ENCODE assay signal across 5 cellular contexts in the genomic region with DNA sequence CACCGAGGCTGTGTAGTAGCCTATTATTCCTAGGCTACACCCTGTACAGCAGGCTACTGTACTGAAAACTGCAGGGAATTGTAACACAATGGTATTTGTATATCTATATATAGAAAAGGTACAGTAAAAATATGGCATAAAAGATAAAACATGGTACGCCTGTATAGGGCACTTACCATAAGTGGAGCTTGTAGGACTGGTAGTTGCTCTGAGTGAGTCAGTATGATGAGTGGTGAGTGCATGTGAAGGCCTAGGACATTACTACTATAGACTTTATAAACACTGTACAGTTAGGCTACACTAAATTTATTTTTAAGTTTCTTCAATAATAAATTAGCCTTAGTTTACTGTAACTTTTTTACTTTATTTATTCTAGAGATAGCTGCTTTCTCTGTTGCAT. TPM values are rescaled to one million over a fixed set of nuclear protein-coding genes. Genes with fewer than 3 reads are reported as not detected.
DNase-seq lines count a peak whose midpoint lies in the region; ATAC-seq, FAIRE-seq and TF ChIP-seq lines count a peak whose summit lies in the region.
"Not testable (repeated sequence)": the region's sequence is repeated elsewhere in the genome, so short reads cannot be mapped to it uniquely, and the experiment has no call there.

No MANE protein-coding gene starts in this region.

- not testable (repeated sequence) for H3K9me2 ChIP-seq in PC-3 (replicated peaks; ENCODE audit: low read length)

- not testable (repeated sequence) for TF ChIP-seq EP300 in K562 (IDR thresholded peaks at IDR 0.05; ENCODE audit: low read length); HepG2 (IDR thresholded peaks at IDR 0.05; ENCODE audit: low read depth in 2 of 2, low read length in 2 of 2); HepG2 (CRISPR knock-in tag; IDR thresholded peaks at IDR 0.05; ENCODE audit: borderline replicate concordance)

- not testable (repeated sequence) for H3K4me1 ChIP-seq in IMR-90 (ENCODE audit: control insufficient read depth, insufficient read depth, low read length); K562 (replicated peaks in 1 of 2; ENCODE audit: control insufficient read depth in 2 of 2, insufficient read depth in 2 of 2, low read length in 2 of 2); HepG2 (ENCODE audit: insufficient read depth, low read length)
- H3K4me1 ChIP-seq in PC-3 (ENCODE audit: insufficient read depth, low read length): peaks cover 15% of the 10 kb centered on the region; the same call in 1 of the 2 replicates

- not testable (repeated sequence) for TF ChIP-seq POLR2A in IMR-90 (IDR thresholded peaks at IDR 0.05; ENCODE audit: low read depth, low read length); K562 (conservative IDR thresholded peaks at IDR 0.05); HepG2 (IDR thresholded peaks at IDR 0.05; ENCODE audit: insufficient read depth in 1 of 2, low read depth in 2 of 2, low read length in 2 of 2)

- not testable (repeated sequence) for H3K14ac ChIP-seq in IMR-90 (replicated peaks; ENCODE audit: low read depth, low read length)

- H3K23ac ChIP-seq in IMR-90 (ENCODE audit: low read depth, low read length): not testable (repeated sequence)

- H4K20me1 ChIP-seq in IMR-90 (ENCODE audit: insufficient read depth, low read length); PC-3 (ENCODE audit: low read length); K562 (replicated peaks; ENCODE audit: control insufficient read depth, insufficient read depth, low read length); HepG2 (ENCODE audit: insufficient read depth, low read length): not testable (repeated sequence)

- H3K27me3 ChIP-seq in IMR-90 (ENCODE audit: control insufficient read depth, insufficient read depth, low read length); PC-3 (ENCODE audit: low read length); K562 (ENCODE audit: control insufficient read depth in 2 of 2, insufficient read depth in 2 of 2, low read length in 2 of 2); HepG2 (ENCODE audit: control insufficient read depth in 1 of 2, insufficient read depth in 2 of 2, low read length in 2 of 2): not testable (repeated sequence)

- H4K8ac ChIP-seq in IMR-90 (ENCODE audit: low read depth in 2 of 2, low read length in 2 of 2): not testable (repeated sequence)

- not testable (repeated sequence) for H3K79me1 ChIP-seq in IMR-90 (ENCODE audit: low read depth in 1 of 2, low read length in 2 of 2)

- not testable (repeated sequence) for H3K9ac ChIP-seq in IMR-90 (ENCODE audit: low read depth, low read length); PC-3 (ENCODE audit: low read length); K562 (ENCODE audit: insufficient read depth in 1 of 2, low read depth in 2 of 2, low read length in 2 of 2); HepG2 (ENCODE audit: insufficient read depth, low read depth, low read length)

- FAIRE-seq in K562 (lab: Jason Lieb, UNC): not testable (repeated sequence)
- peak; percentile 15 for FAIRE-seq in HepG2 (lab: Jason Lieb, UNC)

- not testable (repeated sequence) for H3K79me2 ChIP-seq in PC-3 (ENCODE audit: low read length); K562 (ENCODE audit: control insufficient read depth, insufficient read depth, low read length); HepG2 (ENCODE audit: insufficient read depth, low read length)

- peak overlapping the region; percentile 63 for H2BK5ac ChIP-seq in IMR-90 (ENCODE audit: low read depth, low read length, poor library complexity, severe bottlenecking)

- peak; percentile 98 for ATAC-seq in IMR-90 (ENCODE audit: low read depth)
- ATAC-seq in PC-3: peak; percentile 32
- ATAC-seq in K562: peak; percentile 61
- ATAC-seq in HepG2: not testable (repeated sequence)

- H3F3A ChIP-seq in PC-3 (ENCODE audit: low read length, unreplicated experiment): not testable (repeated sequence)

- not testable (repeated sequence) for H4K91ac ChIP-seq in IMR-90 (ENCODE audit: insufficient read depth, low read depth, low read length)

- WGBS in IMR-90 (ENCODE audit: extremely low coverage in 2 of 2, insufficient read length in 1 of 2), 2 experiments: no CpG with 5 or more reads among the region's 2 CpGs
- 92% methylated on average over 2 of the region's 2 CpGs for WGBS in K562 (ENCODE audit: insufficient coverage, low coverage, missing lambda C conversion rate)
- 97% methylated on average over 2 of the region's 2 CpGs for WGBS in HepG2 (ENCODE audit: low lambda C conversion rate)

- H3K56ac ChIP-seq in IMR-90 (ENCODE audit: extremely low read depth, insufficient read depth, low read length): not testable (repeated sequence)

- H2AK9ac ChIP-seq in IMR-90 (replicated peaks; ENCODE audit: low read depth, low read length, poor library complexity): not testable (repeated sequence)

- intact Hi-C loops in IMR-90 (cut with micrococcal nuclease); PC-3 (cut with micrococcal nuclease); K562 (cut with micrococcal nuclease); HepG2 (cut with micrococcal nuclease; ENCODE audit: unreplicated experiment): not testable (repeated sequence)

- H3K36me3 ChIP-seq in IMR-90 (ENCODE audit: control insufficient read depth, insufficient read depth, low read length); PC-3 (ENCODE audit: low read depth, low read length); K562 (ENCODE audit: control insufficient read depth, insufficient read depth, low read length); HepG2 (replicated peaks in 1 of 2; ENCODE audit: control insufficient read depth in 1 of 2, insufficient read depth in 2 of 2, low read length in 2 of 2): not testable (repeated sequence)

- H4K5ac ChIP-seq in IMR-90 (ENCODE audit: low read depth, low read length): peak overlapping the region; percentile 21; the same call in 1 of the 2 replicates

- BruUV-seq in IMR-90 (replicated peaks; lab: Mats Ljungman, UMichigan); PC-3 (replicated peaks; lab: Mats Ljungman, UMichigan); K562 (replicated peaks; lab: Mats Ljungman, UMichigan); HepG2 (replicated peaks; lab: Mats Ljungman, UMichigan): not testable (repeated sequence)

- not testable (repeated sequence) for H3K4me2 ChIP-seq in IMR-90 (ENCODE audit: low read depth, low read length); PC-3 (ENCODE audit: low read length); K562 (ENCODE audit: insufficient read depth, low read length); HepG2 (ENCODE audit: low read depth, low read length)

- not testable (repeated sequence) for H3K9me3 ChIP-seq in IMR-90 (ENCODE audit: control insufficient read depth, insufficient read depth, low read length); PC-3 (ENCODE audit: low read length); K562 (replicated peaks; ENCODE audit: control insufficient read depth, insufficient read depth, low read depth, low read length); HepG2 (ENCODE audit: low read length)

- H2BK15ac ChIP-seq in IMR-90 (ENCODE audit: low read depth, low read length): not testable (repeated sequence)

- H3K18ac ChIP-seq in IMR-90 (ENCODE audit: low read depth, low read length): not testable (repeated sequence)

- not testable (repeated sequence) for H2AFZ ChIP-seq in IMR-90 (replicated peaks; ENCODE audit: low read length, poor library complexity); PC-3 (ENCODE audit: low read length); K562 (ENCODE audit: low read depth, low read length); HepG2 (ENCODE audit: low read length)

- H2BK120ac ChIP-seq in IMR-90 (ENCODE audit: low read depth, low read length): 0 out of 2 replicates have a peak overlapping the region, but pooled peaks have one; percentile 8

- not testable (repeated sequence) for H3K9me1 ChIP-seq in IMR-90 (ENCODE audit: insufficient read depth, low read length); K562 (ENCODE audit: control insufficient read depth, insufficient read depth, low read length)

- dilution Hi-C loops in IMR-90 (cut with HindIII; ENCODE audit: low sequenced_read_pairs, unreplicated experiment): not testable (repeated sequence)

- peak; percentile 57 for DNase-seq in IMR-90
- DNase-seq in PC-3; K562 (ENCODE audit: extremely low read depth in 1 of 4, low spot score in 3 of 4); HepG2 (ENCODE audit: low spot score): not testable (repeated sequence)
- DNase-seq in epithelial cell of esophagus (ENCODE audit: low read depth): peak; percentile 32

- not testable (repeated sequence) for TF ChIP-seq CTCF in IMR-90 (conservative IDR thresholded peaks at IDR 0.05; ENCODE audit: low read depth, low read length); PC-3 (conservative IDR thresholded peaks at IDR 0.05; ENCODE audit: low read depth, low read length); K562 (IDR thresholded peaks at IDR 0.05 in 2 of 3, conservative IDR thresholded peaks at IDR 0.05 in 1 of 3; ENCODE audit: insufficient read depth in 2 of 3, low read depth in 1 of 3, low read length in 3 of 3); epithelial cell of esophagus (IDR thresholded peaks at IDR 0.05; ENCODE audit: insufficient read depth, low read depth, low read length, missing control alignments); HepG2 (CRISPR knock-in tag; IDR thresholded peaks at IDR 0.05)

- not testable (repeated sequence) for H2AK5ac ChIP-seq in IMR-90 (ENCODE audit: low read depth, low read length)

- POLR2A ChIA-PET in IMR-90 (lab: Charles Lee; ENCODE audit: unreplicated experiment); PC-3 (lab: Charles Lee; ENCODE audit: unreplicated experiment); K562 (lab: Yijun Ruan, JAX); HepG2 (lab: Yijun Ruan, JAX): not testable (repeated sequence)

- TF ChIP-seq RAD21 in IMR-90 (IDR thresholded peaks at IDR 0.05; ENCODE audit: low read length); K562 (CRISPR knock-in tag; conservative IDR thresholded peaks at IDR 0.05 in 1 of 2, IDR thresholded peaks at IDR 0.05 in 1 of 2); HepG2 (CRISPR knock-in tag; IDR thresholded peaks at IDR 0.05): not testable (repeated sequence)

- CTCF ChIA-PET in IMR-90 (lab: Yijun Ruan, JAX); PC-3 (lab: Charles Lee); K562 (lab: Yijun Ruan, JAX; ENCODE audit: low intra/inter-chr PET ratio); HepG2 (lab: Yijun Ruan, JAX; ENCODE audit: low intra/inter-chr PET ratio, low total read pairs): not testable (repeated sequence)

- not testable (repeated sequence) for H2BK20ac ChIP-seq in IMR-90 (ENCODE audit: low read depth, low read length)

- in situ Hi-C loops in IMR-90 (cut with MboI; ENCODE audit: low sequenced_read_pairs); K562 (cut with MboI); HepG2 (cut with HindIII; ENCODE audit: extremely low pct_ligation_motif_present, low pct_unique_long_range_greater_than_20kb): not testable (repeated sequence)

- not testable (repeated sequence) for H3K27ac ChIP-seq in IMR-90 (ENCODE audit: insufficient read depth, low read length); PC-3 (ENCODE audit: low read length); K562 (ENCODE audit: extremely low read depth, low read depth, low read length); HepG2 (ENCODE audit: extremely low read length, insufficient read depth, low read length)

- H3K4ac ChIP-seq in IMR-90 (ENCODE audit: low read depth, low read length): not testable (repeated sequence)

- H3K4me3 ChIP-seq in IMR-90 (ENCODE audit: insufficient read depth, low read depth, low read length); PC-3 (ENCODE audit: low read length); K562; epithelial cell of esophagus (ENCODE audit: low read length); HepG2 (replicated peaks in 1 of 3; ENCODE audit: insufficient read depth in 1 of 3, low read depth in 2 of 3, low read length in 3 of 3): not testable (repeated sequence)

RNA-seq across cellular contexts. Expression of a gene that starts 40.0 kb away (rescaled TPM):
- total RNA-seq in IMR-90 (2012; rRNA removed) (4.3 and 6.4 TPM in 2 replicates), PC-3 (2014; rRNA removed) (10.0 and 12.8 TPM in 2 replicates), K562 (2014; rRNA removed) (15.8 and 21.6 TPM in 2 replicates), K562 (2014; rRNA removed; fragmentation: Illumina TruSeq; extraction: Trizol) (10.9 and 11.1 TPM in 2 replicates), K562 (2015; rRNA removed; fragmentation: Illumina TruSeq; extraction: Trizol) (9.9 and 10.2 TPM in 2 replicates), K562 (2021) (13.0 TPM in 2 replicates), HepG2 (2016; rRNA removed; fragmentation: Illumina TruSeq; extraction: Trizol) (11.6 and 12.9 TPM in 2 replicates)
- polyA plus RNA-seq in IMR-90 (2012; rRNA removed) (3.0 and 3.6 TPM in 2 replicates), K562 (2011; rRNA removed) (6.1 and 10.6 TPM in 2 replicates), K562 (2014; fragmentation: Illumina TruSeq; extraction: Trizol) (8.6 and 11.0 TPM in 2 replicates), K562 (2014; fragmentation: Nextera tagmentation; extraction: Ambion mirVana) (1 to 10 TPM; 1.7 to 1.9 TPM), K562 (2014; rRNA removed) (17.4 and 19.8 TPM in 2 replicates), HepG2 (2011; rRNA removed) (5.0 and 5.4 TPM in 2 replicates)
- polyA plus RNA-seq in IMR-90 (2012; cell fraction: cytosol; rRNA removed): 3.1 and 3.3 TPM in 2 replicates
- polyA plus RNA-seq in IMR-90 (2012; cell fraction: nucleus; rRNA removed; ENCODE audit: low replicate concordance): 6.9 and 9.0 TPM in 2 replicates
- 19.3 and 23.2 TPM in 2 replicates for total RNA-seq in K562 (2011; cell fraction: chromatin; rRNA removed; ENCODE audit: low replicate concordance)
- total RNA-seq in K562 (2011; cell fraction: nucleolus; rRNA removed): 21.5 and 22.5 TPM in 2 replicates
- total RNA-seq in K562 (2011; cell fraction: nucleoplasm; rRNA removed): 15.4 and 16.0 TPM in 2 replicates
- polyA plus RNA-seq in K562 (2011; cell fraction: cytosol; rRNA removed): 5.4 and 12.5 TPM in 2 replicates
- 13.4 and 25.8 TPM in 2 replicates for polyA plus RNA-seq in K562 (2011; cell fraction: nucleus; rRNA removed)
- 6.9 and 7.0 TPM in 2 replicates for polyA plus RNA-seq in K562 (2012)
- polyA minus RNA-seq in K562 (2011; rRNA and poly(A)+ RNA removed): 8.7 and 9.4 TPM in 2 replicates
- 5.3 and 7.8 TPM in 2 replicates for polyA minus RNA-seq in K562 (2011; cell fraction: cytosol; rRNA and poly(A)+ RNA removed)
- polyA minus RNA-seq in K562 (2011; cell fraction: nucleus; rRNA and poly(A)+ RNA removed): 17.7 and 20.9 TPM in 2 replicates
- total RNA-seq in HepG2 (2016; cell fraction: cytosol; rRNA removed; fragmentation: Illumina TruSeq; extraction: Trizol; ENCODE audit: low read depth): 5.0 and 6.2 TPM in 2 replicates
- 10.9 and 11.9 TPM in 2 replicates for total RNA-seq in HepG2 (2016; cell fraction: insoluble cytoplasmic fraction; rRNA removed; fragmentation: Illumina TruSeq; extraction: Trizol)
- 4.1 and 5.3 TPM in 2 replicates for total RNA-seq in HepG2 (2016; cell fraction: membrane; rRNA removed; fragmentation: Illumina TruSeq; extraction: Trizol)
- 18.2 and 19.6 TPM in 2 replicates for total RNA-seq in HepG2 (2016; cell fraction: nucleus; rRNA removed; fragmentation: Illumina TruSeq; extraction: Trizol)
- polyA plus RNA-seq in HepG2 (2011; cell fraction: cytosol; rRNA removed): 4.1 and 5.4 TPM in 2 replicates
- polyA plus RNA-seq in HepG2 (2011; cell fraction: nucleus; rRNA removed): 15.7 and 15.8 TPM in 2 replicates
- polyA plus RNA-seq in HepG2 (2012): 1.7 and 5.4 TPM in 2 replicates
- polyA plus RNA-seq in HepG2 (2016; cell fraction: cytosol; fragmentation: Illumina TruSeq; extraction: Trizol; ENCODE audit: low read depth): 1.1 and 1.3 TPM in 2 replicates
- 9.7 and 10.4 TPM in 2 replicates for polyA plus RNA-seq in HepG2 (2016; cell fraction: insoluble cytoplasmic fraction; fragmentation: Illumina TruSeq; extraction: Trizol; ENCODE audit: low read depth)
- 2.2 and 2.6 TPM in 2 replicates for polyA plus RNA-seq in HepG2 (2016; cell fraction: membrane; fragmentation: Illumina TruSeq; extraction: Trizol; ENCODE audit: low read depth)
- 10.1 and 11.2 TPM in 2 replicates for polyA plus RNA-seq in HepG2 (2016; cell fraction: nucleus; fragmentation: Illumina TruSeq; extraction: Trizol; ENCODE audit: insufficient read depth, low read depth)
- 12.2 TPM in 2 replicates for polyA minus RNA-seq in HepG2 (2011; rRNA and poly(A)+ RNA removed; ENCODE audit: low replicate concordance)
- polyA minus RNA-seq in HepG2 (2011; cell fraction: cytosol; rRNA and poly(A)+ RNA removed): 5.0 and 6.1 TPM in 2 replicates
- 25.9 and 26.7 TPM in 2 replicates for polyA minus RNA-seq in HepG2 (2011; cell fraction: nucleus; rRNA and poly(A)+ RNA removed)
